Comparison of ENCODE assay signal across 16 cellular contexts in the genomic region with DNA sequence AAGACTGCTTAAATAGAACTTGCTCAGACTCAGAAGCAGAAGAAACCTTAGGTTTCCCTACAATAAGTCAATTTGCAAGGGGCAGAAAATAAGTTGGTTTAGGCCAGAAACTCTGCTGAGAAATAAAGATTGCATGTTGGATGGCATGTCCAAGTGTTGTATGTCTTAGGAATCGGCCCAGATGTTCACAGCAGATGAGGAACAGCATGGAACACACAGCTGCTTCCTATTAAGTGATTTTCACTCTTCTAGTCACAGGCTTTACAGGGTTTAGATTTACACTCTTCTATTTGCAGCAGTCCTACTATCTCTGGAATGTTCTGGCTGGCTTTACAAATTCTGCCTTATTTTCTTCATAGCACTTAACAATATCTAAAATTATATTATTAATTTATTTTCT. TPM values are rescaled to one million over a fixed set of nuclear protein-coding genes. Genes with fewer than 3 reads are reported as not detected.
DNase-seq lines count a peak whose midpoint lies in the region; ATAC-seq and TF ChIP-seq lines count a peak whose summit lies in the region.
"Had no signal": no experiment of that assay in that cellular context is flagged by ENCODE, and none has a peak within 500 bp of the region (broad histone marks: within the 10 kb centered on the region; RNA-seq: fewer than 3 reads in every experiment).

No MANE protein-coding gene starts in this region.

- H3K36me3 ChIP-seq in adipocyte (ENCODE audit: control insufficient read depth, insufficient read depth, low read length, severe bottlenecking), result peaks cover 41% of the 10 kb centered on the region

- no peaks in the 10 kb centered on the region for H3K9me3 ChIP-seq in adipocyte (ENCODE audit: control insufficient read depth, low read length)
- H3K9me3 ChIP-seq: A549, Caco-2, HAP-1 had no signal

- ATAC-seq in HG03097 (IDR thresholded peaks at IDR 0.05; ENCODE audit: low FRiP score, unreplicated experiment) (no peak), GM18861 (IDR thresholded peaks at IDR 0.05; ENCODE audit: unreplicated experiment) (no peak)
- ATAC-seq: A549; CD8-positive, alpha-beta T cell had no signal

- peak; percentile 64 for DNase-seq in AG10803 (ENCODE audit: low read depth)
- DNase-seq in adipocyte (ENCODE audit: low read depth), result peak; percentile 62
- peak; percentile 19 for DNase-seq in fibroblast of mammary gland (ENCODE audit: low read depth)
- no peak for DNase-seq in A172 (ENCODE audit: low spot score)
- DNase-seq: ACHN; C1 segment of cervical spinal cord; Caco-2; CD8-positive, alpha-beta T cell; DMS153; DND-41; GOT3; HFFc6 had no signal

- H3K27me3 ChIP-seq in adipocyte (replicated peaks; ENCODE audit: control insufficient read depth, insufficient read depth, low read length), result no peaks in the 10 kb centered on the region

- TF ChIP-seq CTCF in AG10803 (conservative IDR thresholded peaks at IDR 0.05; ENCODE audit: low read length) (no peak), fibroblast of mammary gland (conservative IDR thresholded peaks at IDR 0.05; ENCODE audit: control insufficient read depth, insufficient read depth, low read depth, low read length) (no peak)

- H3K4me1 ChIP-seq in adipocyte (ENCODE audit: control insufficient read depth, insufficient read depth, low read length), result peaks cover 24% of the 10 kb centered on the region

- H3K9ac ChIP-seq in adipocyte (ENCODE audit: low read length), result no peak overlapping the region

- H3K4me3 ChIP-seq in AG10803 (ENCODE audit: low read length), result no peak overlapping the region
- H3K4me3 ChIP-seq in adipocyte (ENCODE audit: low read length), result no peak overlapping the region
- H3K4me3 ChIP-seq in fibroblast of mammary gland (ENCODE audit: control insufficient read depth, low read depth, low read length), result no peak overlapping the region
- H3K4me3 ChIP-seq: A549, HAP-1 had no signal

RNA-seq across cellular contexts. Expression of gene ZKSCAN4, which starts 3.2 kb away (rescaled TPM):
- total RNA-seq in A172 (2014; rRNA removed; shearing (Covaris generic)), result 3.5 and 5.6 TPM in 2 replicates

RNA-seq across cellular contexts. Expression of gene NKAPL, which starts 10.2 kb away (rescaled TPM):
- total RNA-seq in A172 (2014; rRNA removed; shearing (Covaris generic)), result not detected in 2 replicates
- total RNA-seq: Caco-2; CD8-positive, alpha-beta T cell; HFFc6 had no signal

RNA-seq across cellular contexts. Expression of gene ZSCAN26, which starts 18.0 kb away (rescaled TPM):
- 16.9 and 18.7 TPM in 2 replicates for total RNA-seq in A172 (2014; rRNA removed; shearing (Covaris generic))

RNA-seq across cellular contexts. Expression of gene ZSCAN9, which starts 23.8 kb away (rescaled TPM):
- 14.0 and 17.0 TPM in 2 replicates for total RNA-seq in A172 (2014; rRNA removed; shearing (Covaris generic))

RNA-seq across cellular contexts. Expression of gene PGBD1, which starts 32.5 kb away (rescaled TPM):
- 9.1 and 12.0 TPM in 2 replicates for total RNA-seq in A172 (2014; rRNA removed; shearing (Covaris generic))
